20 cellular contexts compared by ENCODE assay signal in the genomic region with DNA sequence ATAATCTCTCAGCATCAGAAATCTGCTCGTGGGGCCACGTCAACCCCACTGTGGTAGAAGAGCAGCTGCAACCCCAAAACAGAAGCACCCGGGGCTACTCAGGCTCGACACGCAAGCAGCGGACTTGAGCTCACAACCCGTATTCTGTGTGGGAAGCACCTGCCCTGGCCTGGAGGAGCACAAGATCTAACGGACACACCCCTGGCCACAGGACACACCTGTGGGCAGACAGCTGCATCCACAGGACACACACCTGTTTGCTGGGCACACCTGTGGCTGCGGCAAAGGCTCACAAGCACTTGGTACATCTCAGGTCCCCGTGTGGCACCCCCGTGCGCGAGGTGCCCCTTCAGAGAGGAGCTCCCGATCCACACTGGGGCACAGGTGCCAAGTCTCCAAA.
"Had no signal": no experiment of that assay in that cellular context is flagged by ENCODE, and none has a peak within 500 bp of the region (broad histone marks: within the 10 kb centered on the region; RNA-seq: fewer than 3 reads in every experiment).

No MANE protein-coding gene starts in this region.

- H3K4me3 ChIP-seq: body of pancreas, hepatocyte, mucosa of descending colon, right lobe of liver, testis had no signal

- DNase-seq: activated CD4-positive, alpha-beta T cell treated with anti-CD3 and anti-CD28 coated beads for 4 hours; activated CD8-positive, alpha-beta T cell treated with anti-CD3 and anti-CD28 coated beads for 36 hours; activated naive CD4-positive, alpha-beta T cell treated with Interleukin-2 at 50 U/mL for 16 hours; activated naive CD8-positive, alpha-beta T cell treated with anti-CD3 and anti-CD28 coated beads, Interleukin-2, amount 10 ng/mL, durations not matched to agents 7 days and 5 days; activated T-cell treated with anti-CD3 and anti-CD28 coated beads, Interleukin-2, amount 50 U/mL, for 1 hour; amygdala; body of pancreas; caudate nucleus; mesenchymal stem cell; mucosa of descending colon; naive thymus-derived CD4-positive, alpha-beta T cell; right lobe of liver; small intestine; stimulated activated CD4-positive, alpha-beta T cell treated with anti-CD3 and anti-CD28 coated beads, Interleukin-15, amount 100 ng/mL, for 24 hours; stimulated activated CD4-positive, alpha-beta T cell treated with anti-CD3 and anti-CD28 coated beads, Interleukin-2, amount 100 ng/mL, for 48 hours; testis had no signal

- H3K27ac ChIP-seq: body of pancreas, hepatocyte, parathyroid adenoma, right lobe of liver, testis had no signal

- H3K4me1 ChIP-seq: body of pancreas, parathyroid adenoma, right lobe of liver had no signal

- H2AFZ ChIP-seq: hepatocyte, parathyroid adenoma had no signal

- H3K79me2 ChIP-seq: hepatocyte had no signal

- H3K9ac ChIP-seq: parathyroid adenoma had no signal

- H3K9me3 ChIP-seq: body of pancreas, mucosa of descending colon, right lobe of liver, testis had no signal

- H3K4me2 ChIP-seq: hepatocyte had no signal

- H3K36me3 ChIP-seq: right lobe of liver had no signal

- H3K27me3 ChIP-seq: body of pancreas, hepatocyte, right lobe of liver, testis had no signal

- ATAC-seq: activated CD8-positive, alpha-beta T cell treated with anti-CD3 and anti-CD28 coated beads for 36 hours; activated T-helper 17 cell treated with anti-CD3 and anti-CD28 coated beads, Interleukin-2, amount 50 U/mL, for 72 hours; body of pancreas; naive thymus-derived CD4-positive, alpha-beta T cell; right lobe of liver; WTC11 had no signal
